Comparison of ENCODE assay signal across 8 cellular contexts in the genomic region with DNA sequence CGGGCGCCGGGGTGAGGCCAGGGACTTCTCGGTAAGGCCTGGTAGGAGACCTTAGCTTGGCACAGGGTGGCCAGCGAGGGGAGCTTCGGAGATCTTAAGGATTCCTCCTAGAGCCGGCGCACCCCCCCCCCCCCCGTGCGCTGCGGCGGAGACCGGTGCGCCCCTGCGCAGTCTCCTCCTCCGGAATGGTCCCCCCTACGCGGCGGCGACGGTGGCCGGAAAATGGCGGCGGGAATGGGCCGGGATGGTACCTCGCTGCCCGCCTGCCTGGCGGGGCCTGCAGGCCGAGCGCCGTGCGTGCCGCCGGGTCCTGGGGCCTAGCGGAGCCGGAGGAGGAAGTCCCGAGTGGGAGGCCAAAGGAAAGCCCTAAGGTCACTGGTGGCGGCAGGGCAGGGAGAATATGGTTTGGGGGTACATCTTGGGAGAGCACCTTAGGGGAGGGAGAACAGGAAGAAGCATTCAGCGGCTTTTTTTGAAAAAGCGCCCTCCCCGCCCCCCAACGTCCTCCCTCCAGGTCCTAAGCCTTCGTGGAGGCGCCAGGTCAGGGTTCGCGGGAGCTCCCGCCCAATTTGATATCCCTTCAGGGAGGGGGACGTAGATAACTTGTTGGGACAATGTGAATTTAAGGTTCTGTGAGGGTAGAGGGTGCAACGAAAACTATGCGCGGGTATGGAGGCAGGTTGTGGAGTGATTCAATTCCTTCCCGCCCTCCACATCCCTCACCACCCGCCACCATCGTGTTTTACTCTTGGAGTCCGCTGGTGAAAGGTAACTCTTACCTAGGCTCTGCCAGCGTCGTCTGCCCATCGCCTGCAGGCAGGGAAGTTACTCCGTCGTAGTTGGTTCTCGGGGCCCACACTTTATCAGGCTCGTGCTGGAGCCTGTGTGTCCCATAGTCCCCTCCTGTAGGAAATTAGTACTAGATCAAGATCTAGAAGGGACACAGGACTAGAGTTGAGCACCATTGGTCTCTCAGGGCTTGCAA. TPM values are rescaled to one million over a fixed set of nuclear protein-coding genes. Genes with fewer than 3 reads are reported as not detected.
DNase-seq lines count a peak whose midpoint lies in the region; ATAC-seq, FAIRE-seq and TF ChIP-seq lines count a peak whose summit lies in the region.

No MANE protein-coding gene starts in this region.

- H3K4me3 ChIP-seq in BJ (ENCODE audit: low read depth, low read length) (peak overlapping the region; percentile 97), SK-N-SH (ENCODE audit: low read depth in 2 of 2, low read length in 1 of 2) (peak overlapping the region; percentile 84 to 86), left lung (peak overlapping the region; percentile 67 to 94)

- H3K27me3 Mint-ChIP-seq in central memory CD8-positive, alpha-beta T cell: no peaks in the 10 kb centered on the region

- peak overlapping the region; percentile 83 for H3K4me3 Mint-ChIP-seq in central memory CD8-positive, alpha-beta T cell

- no peaks in the 10 kb centered on the region for H3K9me3 Mint-ChIP-seq in central memory CD8-positive, alpha-beta T cell

- no peak for TF ChIP-seq RAD21 in SK-N-SH (IDR thresholded peaks at IDR 0.05; ENCODE audit: low read length)

- TF ChIP-seq EP300 in SK-N-SH (IDR thresholded peaks at IDR 0.05; ENCODE audit: borderline replicate concordance in 1 of 2, low read depth in 1 of 2, low read length in 1 of 2): peak in 1 of 2 experiments; percentile 18; a peak in 1 of 4 replicates

- peak overlapping the region; percentile 93 for H3K9ac ChIP-seq in SK-N-SH

- H3K4me1 ChIP-seq in SK-N-SH (ENCODE audit: control insufficient read depth in 1 of 2, insufficient read depth in 2 of 2, low read depth in 1 of 2, low read length in 1 of 2) (peaks cover 15% of the 10 kb centered on the region in 2 experiments; a peak in 3 of 4 replicates), left lung (peaks cover 16 to 28% of the 10 kb centered on the region in 2 donors)

- H3K4me1 Mint-ChIP-seq in central memory CD8-positive, alpha-beta T cell: peaks cover 30% of the 10 kb centered on the region

- DNase-seq in BJ (ENCODE audit: low read depth) (no peak), SK-N-SH (peak; percentile 84), left lung (peak; percentile 53 to 92), D721Med (ENCODE audit: insufficient read length, low spot score) (no peak)
- DNase-seq in central memory CD8-positive, alpha-beta T cell (ENCODE audit: low spot score in 2 of 2): no peak
- DNase-seq in stimulated activated naive CD4-positive, alpha-beta T cell treated with Interleukin-2 at 50 U/mL for 16 hours (lab: John Stamatoyannopoulos, UW): peak; percentile 69

- CTCF ChIA-PET in BJ (lab: Yijun Ruan, JAX) (interaction anchor here (0.7 kb wide), 2 partner anchors 11 to 224 kb away, joined by 3 read pairs; no protein-coding TSS in a partner anchor), SK-N-SH (lab: Yijun Ruan, JAX) (interaction anchor here (0.8 to 2.0 kb wide), 3 partner anchors 13 to 192 kb away, joined by 4 to 7 read pairs (median 5); no protein-coding TSS in a partner anchor)

- intact Hi-C loops in left lung (cut with DNase I): no loop called here

- peaks cover 33% of the 10 kb centered on the region for H4K20me1 ChIP-seq in SK-N-SH (ENCODE audit: insufficient read depth)

- peaks cover 65% of the 10 kb centered on the region for H3K79me2 ChIP-seq in SK-N-SH (ENCODE audit: insufficient read depth)

- FAIRE-seq in D721Med (lab: Jason Lieb, UNC): no peak

- H3K4me2 ChIP-seq in SK-N-SH: peak overlapping the region; percentile 92

- H3K27ac ChIP-seq in SK-N-SH (ENCODE audit: low read depth in 2 of 2, low read length in 1 of 2): peak overlapping the region; percentile 84 to 89
- H3K27ac ChIP-seq in left lung: peak overlapping the region; percentile 82 to 100

- peaks cover 6% of the 10 kb centered on the region for H3K36me3 ChIP-seq in BJ (ENCODE audit: control insufficient read depth, insufficient read depth, low read length)
- peaks cover 33 to 36% of the 10 kb centered on the region in 2 experiments for H3K36me3 ChIP-seq in SK-N-SH (replicated peaks in 1 of 2; ENCODE audit: control insufficient read depth in 1 of 2, insufficient read depth in 2 of 2, low read length in 1 of 2)
- H3K36me3 ChIP-seq in left lung: peaks cover 0 to 28% of the 10 kb centered on the region in 2 donors

- H3F3A ChIP-seq in SK-N-SH (replicated peaks; ENCODE audit: insufficient read depth): peaks cover 16% of the 10 kb centered on the region

- WGBS in SK-N-SH (ENCODE audit: low lambda C conversion rate): 0% methylated on average over 34 of the region's 62 CpGs

- peak overlapping the region; percentile 96 for H3K27ac Mint-ChIP-seq in central memory CD8-positive, alpha-beta T cell (ENCODE audit: low read depth)

- peak overlapping the region; percentile 25; the same call in 1 of the 2 replicates for H2AFZ ChIP-seq in SK-N-SH (ENCODE audit: low read depth)

- ATAC-seq in GM18520 (IDR thresholded peaks at IDR 0.05; ENCODE audit: unreplicated experiment) (peak; percentile 5), HG03103 (IDR thresholded peaks at IDR 0.05; ENCODE audit: low read depth, unreplicated experiment) (peak; percentile 21), left lung (peak; percentile 15)
- peak; percentile 5 for ATAC-seq in central memory CD8-positive, alpha-beta T cell (replicated peaks; ENCODE audit: extremely low read depth, poor library complexity, severe bottlenecking)

- no peaks in the 10 kb centered on the region for H3K27me3 ChIP-seq in BJ (ENCODE audit: control insufficient read depth, insufficient read depth, low read length)
- H3K27me3 ChIP-seq in SK-N-SH (ENCODE audit: insufficient read depth): no peaks in the 10 kb centered on the region
- no peaks in the 10 kb centered on the region for H3K27me3 ChIP-seq in left lung

- H3K9me2 ChIP-seq in SK-N-SH: no peaks in the 10 kb centered on the region

- H3K9me3 ChIP-seq in SK-N-SH (no peaks in the 10 kb centered on the region), left lung (no peaks in the 10 kb centered on the region)

- peaks cover 50% of the 10 kb centered on the region for H3K36me3 Mint-ChIP-seq in central memory CD8-positive, alpha-beta T cell (ENCODE audit: insufficient read depth)

- TF ChIP-seq CTCF in BJ (IDR thresholded peaks at IDR 0.05; ENCODE audit: insufficient read depth, low read depth, low read length): no peak
- TF ChIP-seq CTCF in SK-N-SH (IDR thresholded peaks at IDR 0.05): no peak
- TF ChIP-seq CTCF in left lung (IDR thresholded peaks at IDR 0.05): no peak
- no peak for TF ChIP-seq CTCF in D721Med (IDR thresholded peaks at IDR 0.05; ENCODE audit: insufficient read depth, missing control alignments)

- POLR2A ChIA-PET in BJ (lab: Charles Lee): no interaction called here
- POLR2A ChIA-PET in SK-N-SH (lab: Yijun Ruan, JAX): interaction anchor here (0.5 kb wide), 1 partner anchor 730 kb away, joined by 3 read pairs; no protein-coding TSS in a partner anchor

TF ChIP-seq in SK-N-SH, 30 proteins besides CTCF, POLR2A, EP300 and RAD21 (continues in another document):
- no peak; the same call in 1 of the 2 replicates for TF ChIP-seq GATA2 (CRISPR knock-in tag; IDR thresholded peaks at IDR 0.05)
- no peak for TF ChIP-seq TEAD4 (IDR thresholded peaks at IDR 0.05; ENCODE audit: borderline replicate concordance, insufficient read depth)
- no peak for TF ChIP-seq MEF2A (IDR thresholded peaks at IDR 0.05; ENCODE audit: borderline replicate concordance, low read depth)
- TF ChIP-seq CHD2 (IDR thresholded peaks at IDR 0.05; ENCODE audit: low read length, partially characterized antibody): no peak
- TF ChIP-seq SMC3 (IDR thresholded peaks at IDR 0.05; ENCODE audit: low read depth, low read length): no peak
- TF ChIP-seq PBX3 (IDR thresholded peaks at IDR 0.05): no peak
- TF ChIP-seq RXRA (IDR thresholded peaks at IDR 0.05; ENCODE audit: borderline replicate concordance, low read depth): no peak
- TF ChIP-seq SIN3A (IDR thresholded peaks at IDR 0.05; ENCODE audit: borderline replicate concordance, low read depth, low read length): peak; percentile 17; the same call in 1 of the 2 replicates
- TF ChIP-seq, protein P1, sequence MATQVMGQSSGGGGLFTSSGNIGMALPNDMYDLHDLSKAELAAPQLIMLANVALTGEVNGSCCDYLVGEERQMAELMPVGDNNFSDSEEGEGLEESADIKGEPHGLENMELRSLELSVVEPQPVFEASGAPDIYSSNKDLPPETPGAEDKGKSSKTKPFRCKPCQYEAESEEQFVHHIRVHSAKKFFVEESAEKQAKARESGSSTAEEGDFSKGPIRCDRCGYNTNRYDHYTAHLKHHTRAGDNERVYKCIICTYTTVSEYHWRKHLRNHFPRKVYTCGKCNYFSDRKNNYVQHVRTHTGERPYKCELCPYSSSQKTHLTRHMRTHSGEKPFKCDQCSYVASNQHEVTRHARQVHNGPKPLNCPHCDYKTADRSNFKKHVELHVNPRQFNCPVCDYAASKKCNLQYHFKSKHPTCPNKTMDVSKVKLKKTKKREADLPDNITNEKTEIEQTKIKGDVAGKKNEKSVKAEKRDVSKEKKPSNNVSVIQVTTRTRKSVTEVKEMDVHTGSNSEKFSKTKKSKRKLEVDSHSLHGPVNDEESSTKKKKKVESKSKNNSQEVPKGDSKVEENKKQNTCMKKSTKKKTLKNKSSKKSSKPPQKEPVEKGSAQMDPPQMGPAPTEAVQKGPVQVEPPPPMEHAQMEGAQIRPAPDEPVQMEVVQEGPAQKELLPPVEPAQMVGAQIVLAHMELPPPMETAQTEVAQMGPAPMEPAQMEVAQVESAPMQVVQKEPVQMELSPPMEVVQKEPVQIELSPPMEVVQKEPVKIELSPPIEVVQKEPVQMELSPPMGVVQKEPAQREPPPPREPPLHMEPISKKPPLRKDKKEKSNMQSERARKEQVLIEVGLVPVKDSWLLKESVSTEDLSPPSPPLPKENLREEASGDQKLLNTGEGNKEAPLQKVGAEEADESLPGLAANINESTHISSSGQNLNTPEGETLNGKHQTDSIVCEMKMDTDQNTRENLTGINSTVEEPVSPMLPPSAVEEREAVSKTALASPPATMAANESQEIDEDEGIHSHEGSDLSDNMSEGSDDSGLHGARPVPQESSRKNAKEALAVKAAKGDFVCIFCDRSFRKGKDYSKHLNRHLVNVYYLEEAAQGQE (IDR thresholded peaks at IDR 0.05; ENCODE audit: low read depth, low read length): no peak

RNA-seq across cellular contexts. Expression of gene SRRM1, which starts 0.6 kb away (rescaled TPM):
- 47.5 and 50.4 TPM in 2 replicates for polyA plus RNA-seq in BJ (2011; rRNA removed)
- 33.1 and 37.6 TPM in 2 replicates for polyA minus RNA-seq in BJ (2011; rRNA and poly(A)+ RNA removed)
- 52.3 and 56.1 TPM in 2 replicates for polyA plus RNA-seq in SK-N-SH (2012; rRNA removed)
- 42.1 and 43.8 TPM in 2 replicates for polyA plus RNA-seq in SK-N-SH (2012; cell fraction: cytosol; rRNA removed)
- 120 and 128 TPM in 2 replicates for polyA plus RNA-seq in SK-N-SH (2012; cell fraction: nucleus; rRNA removed)
- 100 to 1,000 TPM in 1 of 2 donors, 10 to 100 TPM in 1; 86.4 to 120 TPM for total RNA-seq in left lung

Comparison
In these comparisons a context has a peak if more than half of its experiments do, and no peak if none do; other contexts are left out.
1. DNase-seq: peak in SK-N-SH (single experiment), left lung (2 of 2) and stimulated activated naive CD4-positive, alpha-beta T cell treated with Interleukin-2 at 50 U/mL for 16 hours (single experiment); none in BJ (single experiment), central memory CD8-positive, alpha-beta T cell (0 of 2) and D721Med (single experiment).
2. Peak in every context shown above with its lines, with median percentiles within 50 percentile points of each other: H3K4me3 ChIP-seq and ATAC-seq.